1 cellular context compared by ENCODE assay signal in the genomic region with DNA sequence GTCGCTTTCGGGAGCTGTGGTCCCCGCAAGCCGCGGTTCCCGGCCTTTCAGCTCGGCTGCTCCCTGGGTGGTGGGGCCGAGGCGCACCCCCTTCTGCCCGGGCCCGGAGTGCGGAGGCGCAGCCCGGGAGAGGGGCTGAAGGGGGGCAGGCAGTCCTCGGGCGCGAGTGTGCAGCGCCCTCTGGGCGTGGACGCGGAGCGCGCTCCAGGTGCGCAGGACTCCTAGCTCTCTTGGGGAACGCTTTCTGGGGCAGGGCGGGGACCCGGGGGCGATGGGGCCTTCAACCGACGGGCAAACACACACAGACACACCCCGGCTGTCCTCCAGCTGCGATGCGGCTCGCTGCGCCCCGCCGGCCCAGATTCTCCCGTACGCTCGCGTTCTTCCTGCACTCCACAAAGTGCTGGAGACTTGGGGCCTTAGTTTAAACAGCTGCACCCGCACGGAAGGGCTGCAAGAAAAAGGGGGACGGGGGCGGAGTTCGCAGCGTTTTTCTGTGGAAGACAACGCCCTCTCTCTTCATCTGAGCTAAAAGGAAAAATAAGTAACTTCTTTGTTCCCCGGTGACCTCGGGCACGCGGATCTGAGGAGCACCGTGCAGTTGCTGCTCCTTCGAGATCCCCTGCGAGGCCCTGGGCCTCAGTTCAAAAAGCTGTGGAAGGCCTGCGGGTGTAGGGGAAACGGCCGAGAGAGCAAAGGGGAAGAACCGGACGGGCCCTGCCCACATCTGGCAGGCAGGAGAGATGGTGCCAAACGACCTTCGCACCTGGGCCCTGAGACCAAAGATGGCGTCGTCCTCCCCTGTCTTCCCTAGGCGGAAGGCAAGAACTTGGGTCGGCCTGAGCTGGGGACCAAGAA.
TF ChIP-seq lines count a peak whose summit lies in the region.

No MANE protein-coding gene starts in this region.

TF ChIP-seq in K562, 482 proteins besides CTCF, POLR2A, EP300 and RAD21 (continued from another document):
- TF ChIP-seq, protein P1, sequence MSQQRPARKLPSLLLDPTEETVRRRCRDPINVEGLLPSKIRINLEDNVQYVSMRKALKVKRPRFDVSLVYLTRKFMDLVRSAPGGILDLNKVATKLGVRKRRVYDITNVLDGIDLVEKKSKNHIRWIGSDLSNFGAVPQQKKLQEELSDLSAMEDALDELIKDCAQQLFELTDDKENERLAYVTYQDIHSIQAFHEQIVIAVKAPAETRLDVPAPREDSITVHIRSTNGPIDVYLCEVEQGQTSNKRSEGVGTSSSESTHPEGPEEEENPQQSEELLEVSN (IDR thresholded peaks at IDR 0.05; ENCODE audit: borderline replicate concordance in 1 of 2, extremely low read depth in 1 of 2, insufficient read depth in 1 of 2, insufficient read length in 1 of 2, low read depth in 1 of 2, low read length in 1 of 2, poor library complexity in 1 of 2, severe bottlenecking in 1 of 2), result peak in 1 of 2 experiments; percentile 16
- TF ChIP-seq ZFX (CRISPR knock-in tag; IDR thresholded peaks at IDR 0.05), result peak; percentile 52
- 0 out of 2 replicates have a peak, but pooled peaks have one; percentile 22 for TF ChIP-seq GABPB1 (CRISPR knock-in tag; IDR thresholded peaks at IDR 0.05)
- peak; percentile 27; the same call in 1 of the 2 replicates for TF ChIP-seq MTA3 (IDR thresholded peaks at IDR 0.05; ENCODE audit: borderline replicate concordance)
- TF ChIP-seq NRF1 (conservative IDR thresholded peaks at IDR 0.05 in 1 of 2, IDR thresholded peaks at IDR 0.05 in 1 of 2), result peak; percentile 49 to 66; a peak in 3 of 4 replicates
- TF ChIP-seq KDM2B (CRISPR knock-in tag; IDR thresholded peaks at IDR 0.05), result peak; percentile 83; the same call in 1 of the 2 replicates
- TF ChIP-seq ZNF444 (CRISPR knock-in tag; IDR thresholded peaks at IDR 0.05), result no peak
- 0 out of 2 replicates have a peak, but pooled peaks have one; percentile 20 for TF ChIP-seq SMC3 (conservative IDR thresholded peaks at IDR 0.05; ENCODE audit: insufficient read depth, low read depth, low read length)
- peak; percentile 70; the same call in 1 of the 2 replicates for TF ChIP-seq RB1 (IDR thresholded peaks at IDR 0.05; ENCODE audit: low read depth)
- peak; percentile 20 for TF ChIP-seq HNRNPLL (IDR thresholded peaks at IDR 0.05; ENCODE audit: low read depth, low read length, poor library complexity, severe bottlenecking)
- TF ChIP-seq NUFIP1 (IDR thresholded peaks at IDR 0.05; ENCODE audit: partially characterized antibody), result no peak
- TF ChIP-seq MCM2 (IDR thresholded peaks at IDR 0.05; ENCODE audit: low read depth), result no peak
- TF ChIP-seq, protein P2, sequence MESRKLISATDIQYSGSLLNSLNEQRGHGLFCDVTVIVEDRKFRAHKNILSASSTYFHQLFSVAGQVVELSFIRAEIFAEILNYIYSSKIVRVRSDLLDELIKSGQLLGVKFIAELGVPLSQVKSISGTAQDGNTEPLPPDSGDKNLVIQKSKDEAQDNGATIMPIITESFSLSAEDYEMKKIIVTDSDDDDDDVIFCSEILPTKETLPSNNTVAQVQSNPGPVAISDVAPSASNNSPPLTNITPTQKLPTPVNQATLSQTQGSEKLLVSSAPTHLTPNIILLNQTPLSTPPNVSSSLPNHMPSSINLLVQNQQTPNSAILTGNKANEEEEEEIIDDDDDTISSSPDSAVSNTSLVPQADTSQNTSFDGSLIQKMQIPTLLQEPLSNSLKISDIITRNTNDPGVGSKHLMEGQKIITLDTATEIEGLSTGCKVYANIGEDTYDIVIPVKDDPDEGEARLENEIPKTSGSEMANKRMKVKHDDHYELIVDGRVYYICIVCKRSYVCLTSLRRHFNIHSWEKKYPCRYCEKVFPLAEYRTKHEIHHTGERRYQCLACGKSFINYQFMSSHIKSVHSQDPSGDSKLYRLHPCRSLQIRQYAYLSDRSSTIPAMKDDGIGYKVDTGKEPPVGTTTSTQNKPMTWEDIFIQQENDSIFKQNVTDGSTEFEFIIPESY (CRISPR knock-in tag; IDR thresholded peaks at IDR 0.05), result 0 out of 2 replicates have a peak, but pooled peaks have one; percentile 27
- TF ChIP-seq, protein P3, sequence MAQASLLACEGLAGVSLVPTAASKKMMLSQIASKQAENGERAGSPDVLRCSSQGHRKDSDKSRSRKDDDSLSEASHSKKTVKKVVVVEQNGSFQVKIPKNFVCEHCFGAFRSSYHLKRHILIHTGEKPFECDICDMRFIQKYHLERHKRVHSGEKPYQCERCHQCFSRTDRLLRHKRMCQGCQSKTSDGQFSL (CRISPR knock-in tag; IDR thresholded peaks at IDR 0.05), result 0 out of 2 replicates have a peak, but pooled peaks have one; percentile 45
- TF ChIP-seq, protein P3 (tag; IDR thresholded peaks at IDR 0.05), result no peak
- TF ChIP-seq ESRRA (IDR thresholded peaks at IDR 0.05; ENCODE audit: borderline replicate concordance, low read depth), result peak; percentile 18; the same call in 1 of the 2 replicates
- TF ChIP-seq MAZ (CRISPR knock-in tag; conservative IDR thresholded peaks at IDR 0.05 in 1 of 2, IDR thresholded peaks at IDR 0.05 in 1 of 2), result peak; percentile 46; a peak in 2 of 4 replicates
- TF ChIP-seq, protein P4, sequence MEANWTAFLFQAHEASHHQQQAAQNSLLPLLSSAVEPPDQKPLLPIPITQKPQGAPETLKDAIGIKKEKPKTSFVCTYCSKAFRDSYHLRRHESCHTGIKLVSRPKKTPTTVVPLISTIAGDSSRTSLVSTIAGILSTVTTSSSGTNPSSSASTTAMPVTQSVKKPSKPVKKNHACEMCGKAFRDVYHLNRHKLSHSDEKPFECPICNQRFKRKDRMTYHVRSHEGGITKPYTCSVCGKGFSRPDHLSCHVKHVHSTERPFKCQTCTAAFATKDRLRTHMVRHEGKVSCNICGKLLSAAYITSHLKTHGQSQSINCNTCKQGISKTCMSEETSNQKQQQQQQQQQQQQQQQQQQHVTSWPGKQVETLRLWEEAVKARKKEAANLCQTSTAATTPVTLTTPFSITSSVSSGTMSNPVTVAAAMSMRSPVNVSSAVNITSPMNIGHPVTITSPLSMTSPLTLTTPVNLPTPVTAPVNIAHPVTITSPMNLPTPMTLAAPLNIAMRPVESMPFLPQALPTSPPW (CRISPR knock-in tag; IDR thresholded peaks at IDR 0.05), result peak; percentile 78
- no peak for TF ChIP-seq FOXP1 (CRISPR knock-in tag; IDR thresholded peaks at IDR 0.05)
- no peak for TF ChIP-seq NR2C1 (IDR thresholded peaks at IDR 0.05)
- TF ChIP-seq NR2C1 (tag; IDR thresholded peaks at IDR 0.05), result no peak
- 0 out of 2 replicates have a peak, but pooled peaks have one; percentile 31 for TF ChIP-seq KAT7 (CRISPR knock-in tag; IDR thresholded peaks at IDR 0.05; ENCODE audit: borderline replicate concordance)
- no peak for TF ChIP-seq FOXJ3 (CRISPR knock-in tag; IDR thresholded peaks at IDR 0.05)
- peak; percentile 70; the same call in 1 of the 2 replicates for TF ChIP-seq ARID2 (IDR thresholded peaks at IDR 0.05)
- TF ChIP-seq, protein P5, sequence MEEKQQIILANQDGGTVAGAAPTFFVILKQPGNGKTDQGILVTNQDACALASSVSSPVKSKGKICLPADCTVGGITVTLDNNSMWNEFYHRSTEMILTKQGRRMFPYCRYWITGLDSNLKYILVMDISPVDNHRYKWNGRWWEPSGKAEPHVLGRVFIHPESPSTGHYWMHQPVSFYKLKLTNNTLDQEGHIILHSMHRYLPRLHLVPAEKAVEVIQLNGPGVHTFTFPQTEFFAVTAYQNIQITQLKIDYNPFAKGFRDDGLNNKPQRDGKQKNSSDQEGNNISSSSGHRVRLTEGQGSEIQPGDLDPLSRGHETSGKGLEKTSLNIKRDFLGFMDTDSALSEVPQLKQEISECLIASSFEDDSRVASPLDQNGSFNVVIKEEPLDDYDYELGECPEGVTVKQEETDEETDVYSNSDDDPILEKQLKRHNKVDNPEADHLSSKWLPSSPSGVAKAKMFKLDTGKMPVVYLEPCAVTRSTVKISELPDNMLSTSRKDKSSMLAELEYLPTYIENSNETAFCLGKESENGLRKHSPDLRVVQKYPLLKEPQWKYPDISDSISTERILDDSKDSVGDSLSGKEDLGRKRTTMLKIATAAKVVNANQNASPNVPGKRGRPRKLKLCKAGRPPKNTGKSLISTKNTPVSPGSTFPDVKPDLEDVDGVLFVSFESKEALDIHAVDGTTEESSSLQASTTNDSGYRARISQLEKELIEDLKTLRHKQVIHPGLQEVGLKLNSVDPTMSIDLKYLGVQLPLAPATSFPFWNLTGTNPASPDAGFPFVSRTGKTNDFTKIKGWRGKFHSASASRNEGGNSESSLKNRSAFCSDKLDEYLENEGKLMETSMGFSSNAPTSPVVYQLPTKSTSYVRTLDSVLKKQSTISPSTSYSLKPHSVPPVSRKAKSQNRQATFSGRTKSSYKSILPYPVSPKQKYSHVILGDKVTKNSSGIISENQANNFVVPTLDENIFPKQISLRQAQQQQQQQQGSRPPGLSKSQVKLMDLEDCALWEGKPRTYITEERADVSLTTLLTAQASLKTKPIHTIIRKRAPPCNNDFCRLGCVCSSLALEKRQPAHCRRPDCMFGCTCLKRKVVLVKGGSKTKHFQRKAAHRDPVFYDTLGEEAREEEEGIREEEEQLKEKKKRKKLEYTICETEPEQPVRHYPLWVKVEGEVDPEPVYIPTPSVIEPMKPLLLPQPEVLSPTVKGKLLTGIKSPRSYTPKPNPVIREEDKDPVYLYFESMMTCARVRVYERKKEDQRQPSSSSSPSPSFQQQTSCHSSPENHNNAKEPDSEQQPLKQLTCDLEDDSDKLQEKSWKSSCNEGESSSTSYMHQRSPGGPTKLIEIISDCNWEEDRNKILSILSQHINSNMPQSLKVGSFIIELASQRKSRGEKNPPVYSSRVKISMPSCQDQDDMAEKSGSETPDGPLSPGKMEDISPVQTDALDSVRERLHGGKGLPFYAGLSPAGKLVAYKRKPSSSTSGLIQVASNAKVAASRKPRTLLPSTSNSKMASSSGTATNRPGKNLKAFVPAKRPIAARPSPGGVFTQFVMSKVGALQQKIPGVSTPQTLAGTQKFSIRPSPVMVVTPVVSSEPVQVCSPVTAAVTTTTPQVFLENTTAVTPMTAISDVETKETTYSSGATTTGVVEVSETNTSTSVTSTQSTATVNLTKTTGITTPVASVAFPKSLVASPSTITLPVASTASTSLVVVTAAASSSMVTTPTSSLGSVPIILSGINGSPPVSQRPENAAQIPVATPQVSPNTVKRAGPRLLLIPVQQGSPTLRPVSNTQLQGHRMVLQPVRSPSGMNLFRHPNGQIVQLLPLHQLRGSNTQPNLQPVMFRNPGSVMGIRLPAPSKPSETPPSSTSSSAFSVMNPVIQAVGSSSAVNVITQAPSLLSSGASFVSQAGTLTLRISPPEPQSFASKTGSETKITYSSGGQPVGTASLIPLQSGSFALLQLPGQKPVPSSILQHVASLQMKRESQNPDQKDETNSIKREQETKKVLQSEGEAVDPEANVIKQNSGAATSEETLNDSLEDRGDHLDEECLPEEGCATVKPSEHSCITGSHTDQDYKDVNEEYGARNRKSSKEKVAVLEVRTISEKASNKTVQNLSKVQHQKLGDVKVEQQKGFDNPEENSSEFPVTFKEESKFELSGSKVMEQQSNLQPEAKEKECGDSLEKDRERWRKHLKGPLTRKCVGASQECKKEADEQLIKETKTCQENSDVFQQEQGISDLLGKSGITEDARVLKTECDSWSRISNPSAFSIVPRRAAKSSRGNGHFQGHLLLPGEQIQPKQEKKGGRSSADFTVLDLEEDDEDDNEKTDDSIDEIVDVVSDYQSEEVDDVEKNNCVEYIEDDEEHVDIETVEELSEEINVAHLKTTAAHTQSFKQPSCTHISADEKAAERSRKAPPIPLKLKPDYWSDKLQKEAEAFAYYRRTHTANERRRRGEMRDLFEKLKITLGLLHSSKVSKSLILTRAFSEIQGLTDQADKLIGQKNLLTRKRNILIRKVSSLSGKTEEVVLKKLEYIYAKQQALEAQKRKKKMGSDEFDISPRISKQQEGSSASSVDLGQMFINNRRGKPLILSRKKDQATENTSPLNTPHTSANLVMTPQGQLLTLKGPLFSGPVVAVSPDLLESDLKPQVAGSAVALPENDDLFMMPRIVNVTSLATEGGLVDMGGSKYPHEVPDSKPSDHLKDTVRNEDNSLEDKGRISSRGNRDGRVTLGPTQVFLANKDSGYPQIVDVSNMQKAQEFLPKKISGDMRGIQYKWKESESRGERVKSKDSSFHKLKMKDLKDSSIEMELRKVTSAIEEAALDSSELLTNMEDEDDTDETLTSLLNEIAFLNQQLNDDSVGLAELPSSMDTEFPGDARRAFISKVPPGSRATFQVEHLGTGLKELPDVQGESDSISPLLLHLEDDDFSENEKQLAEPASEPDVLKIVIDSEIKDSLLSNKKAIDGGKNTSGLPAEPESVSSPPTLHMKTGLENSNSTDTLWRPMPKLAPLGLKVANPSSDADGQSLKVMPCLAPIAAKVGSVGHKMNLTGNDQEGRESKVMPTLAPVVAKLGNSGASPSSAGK (IDR thresholded peaks at IDR 0.05), result peak; percentile 13; the same call in 1 of the 2 replicates
- no peak for TF ChIP-seq RFX1 (IDR thresholded peaks at IDR 0.05)
- no peak for TF ChIP-seq FUS (optimal IDR thresholded peaks at IDR 0.05; ENCODE audit: low read depth, low read length)
- TF ChIP-seq, protein P6, sequence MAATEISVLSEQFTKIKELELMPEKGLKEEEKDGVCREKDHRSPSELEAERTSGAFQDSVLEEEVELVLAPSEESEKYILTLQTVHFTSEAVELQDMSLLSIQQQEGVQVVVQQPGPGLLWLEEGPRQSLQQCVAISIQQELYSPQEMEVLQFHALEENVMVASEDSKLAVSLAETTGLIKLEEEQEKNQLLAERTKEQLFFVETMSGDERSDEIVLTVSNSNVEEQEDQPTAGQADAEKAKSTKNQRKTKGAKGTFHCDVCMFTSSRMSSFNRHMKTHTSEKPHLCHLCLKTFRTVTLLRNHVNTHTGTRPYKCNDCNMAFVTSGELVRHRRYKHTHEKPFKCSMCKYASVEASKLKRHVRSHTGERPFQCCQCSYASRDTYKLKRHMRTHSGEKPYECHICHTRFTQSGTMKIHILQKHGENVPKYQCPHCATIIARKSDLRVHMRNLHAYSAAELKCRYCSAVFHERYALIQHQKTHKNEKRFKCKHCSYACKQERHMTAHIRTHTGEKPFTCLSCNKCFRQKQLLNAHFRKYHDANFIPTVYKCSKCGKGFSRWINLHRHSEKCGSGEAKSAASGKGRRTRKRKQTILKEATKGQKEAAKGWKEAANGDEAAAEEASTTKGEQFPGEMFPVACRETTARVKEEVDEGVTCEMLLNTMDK (IDR thresholded peaks at IDR 0.05; ENCODE audit: borderline replicate concordance, insufficient read depth, low read depth, low read length, poor library complexity, severe bottlenecking), result peak; percentile 38
- TF ChIP-seq L3MBTL2 (IDR thresholded peaks at IDR 0.05), result peak; percentile 33; the same call in 1 of the 2 replicates
- no peak for TF ChIP-seq STAT5B (CRISPR knock-in tag; IDR thresholded peaks at IDR 0.05)
- peak; percentile 30; the same call in 1 of the 2 replicates for TF ChIP-seq CXXC5 (CRISPR knock-in tag; IDR thresholded peaks at IDR 0.05)
- TF ChIP-seq, protein P7, sequence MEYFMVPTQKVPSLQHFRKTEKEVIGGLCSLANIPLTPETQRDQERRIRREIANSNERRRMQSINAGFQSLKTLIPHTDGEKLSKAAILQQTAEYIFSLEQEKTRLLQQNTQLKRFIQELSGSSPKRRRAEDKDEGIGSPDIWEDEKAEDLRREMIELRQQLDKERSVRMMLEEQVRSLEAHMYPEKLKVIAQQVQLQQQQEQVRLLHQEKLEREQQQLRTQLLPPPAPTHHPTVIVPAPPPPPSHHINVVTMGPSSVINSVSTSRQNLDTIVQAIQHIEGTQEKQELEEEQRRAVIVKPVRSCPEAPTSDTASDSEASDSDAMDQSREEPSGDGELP (CRISPR knock-in tag; IDR thresholded peaks at IDR 0.05; ENCODE audit: borderline replicate concordance), result peak; percentile 63; the same call in 1 of the 2 replicates
- TF ChIP-seq EP400 (IDR thresholded peaks at IDR 0.05), result no peak
- 0 out of 2 replicates have a peak, but pooled peaks have one; percentile 35 for TF ChIP-seq EGR1 (conservative IDR thresholded peaks at IDR 0.05)
